ENCODE assay signal across 9 cellular contexts in the genomic region with DNA sequence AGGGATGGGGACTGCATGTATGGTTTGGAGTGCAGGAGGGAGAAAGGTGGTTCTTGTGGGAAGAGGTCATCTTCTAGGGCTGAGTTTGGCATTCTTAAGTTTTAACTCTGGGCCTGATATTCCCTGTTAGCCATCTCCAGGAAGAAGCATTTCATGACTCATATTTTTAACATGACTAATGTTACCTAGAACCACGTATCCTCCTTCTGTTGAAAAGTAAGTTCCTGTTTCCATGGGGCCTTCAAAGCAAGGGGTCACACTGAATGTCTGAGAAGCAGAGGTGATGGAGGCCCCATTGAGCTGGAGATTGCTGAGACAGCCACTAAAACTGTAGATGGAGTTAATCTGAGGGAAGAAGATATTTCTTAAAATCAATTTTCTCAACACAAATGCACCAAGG. TPM values are rescaled to one million over a fixed set of nuclear protein-coding genes. Genes with fewer than 3 reads are reported as not detected.
A peak's percentile ranks its signal among the peaks of the same experiment; 100 is the strongest.
DNase-seq lines count a peak whose midpoint lies in the region; ATAC-seq and TF ChIP-seq lines count a peak whose summit lies in the region.
"Had no signal": no experiment of that assay in that cellular context is flagged by ENCODE, and none has a peak within 500 bp of the region (broad histone marks: within the 10 kb centered on the region; RNA-seq: fewer than 3 reads in every experiment).

No MANE protein-coding gene starts in this region.

- no peaks in the 10 kb centered on the region for H3K27me3 ChIP-seq in OCI-LY3 (ENCODE audit: low read depth, low read length)
- no peaks in the 10 kb centered on the region for H3K27me3 ChIP-seq in prostate gland (replicated peaks; ENCODE audit: insufficient read depth)
- H3K27me3 ChIP-seq: dorsolateral prefrontal cortex had no signal

- H3K4me3 ChIP-seq in OCI-LY3 (ENCODE audit: low read length) (no peak overlapping the region), prostate gland (no peak overlapping the region)
- H3K4me3 ChIP-seq: dorsolateral prefrontal cortex had no signal

- intact Hi-C loops in activated CD4-positive, alpha-beta T cell treated with anti-CD3 and anti-CD28 coated beads for 36 hours (cut with DNase I, micrococcal nuclease): no loop called here
- intact Hi-C loops in dendritic cell treated with granulocyte-macrophage colony-stimulating factor and Interleukin-4, amounts not matched to agents 40 ng/mL and 50 ng/mL, for 4 days (cut with micrococcal nuclease): no loop called here
- intact Hi-C loops in prostate gland (cut with DNase I): no loop called here

- POLR2A ChIA-PET in activated CD4-positive, alpha-beta T cell treated with anti-CD3 and anti-CD28 coated beads for 36 hours (lab: Charles Lee): no interaction called here

- H3K27ac ChIP-seq in OCI-LY3 (ENCODE audit: low read length) (no peak overlapping the region), prostate gland (no peak overlapping the region)
- H3K27ac ChIP-seq: dorsolateral prefrontal cortex had no signal

- no peaks in the 10 kb centered on the region for H3K79me2 ChIP-seq in OCI-LY3 (ENCODE audit: low read length)

- peaks cover 17% of the 10 kb centered on the region for H3K4me1 Mint-ChIP-seq in activated CD4-positive, alpha-beta T cell treated with anti-CD3 and anti-CD28 coated beads for 36 hours
- H3K4me1 Mint-ChIP-seq in dendritic cell treated with granulocyte-macrophage colony-stimulating factor and Interleukin-4, amounts not matched to agents 40 ng/mL and 50 ng/mL, for 4 days (ENCODE audit: low read depth): peaks cover 29% of the 10 kb centered on the region
- H3K4me1 Mint-ChIP-seq in stimulated activated naive B cell treated with anti-CD40 and anti-IgM and Interleukin-4, amounts not matched to agents 10 μg/mL and 1 μg/mL and 100 μg/mL, for 72 hours: peaks cover 6 to 19% of the 10 kb centered on the region in 2 donors
- H3K4me1 Mint-ChIP-seq in effector memory CD8-positive, alpha-beta T cell (ENCODE audit: low read depth in 2 of 2): no peaks in the 10 kb centered on the region

- DNase-seq in activated CD4-positive, alpha-beta T cell treated with anti-CD3 and anti-CD28 coated beads for 36 hours: peak; percentile 33
- DNase-seq in activated CD4-positive, alpha-beta T cell treated with anti-CD3 and anti-CD28 coated beads for 4 hours: no peak
- no peak for DNase-seq in stimulated activated naive B cell treated with anti-CD40 and anti-IgM and Interleukin-4, amounts not matched to agents 10 μg/mL and 1 μg/mL and 100 μg/mL, for 72 hours
- no peak for DNase-seq in effector memory CD8-positive, alpha-beta T cell
- DNase-seq in hippocampal formation (lab: John Stamatoyannopoulos, UW) (no peak), prostate gland (ENCODE audit: low spot score) (no peak)
- DNase-seq: dorsolateral prefrontal cortex had no signal

- H3K36me3 ChIP-seq in OCI-LY3 (replicated peaks; ENCODE audit: low read depth, low read length) (no peaks in the 10 kb centered on the region), prostate gland (no peaks in the 10 kb centered on the region)

- peaks cover 10% of the 10 kb centered on the region for H3K4me1 ChIP-seq in OCI-LY3 (ENCODE audit: low read length)
- no peaks in the 10 kb centered on the region for H3K4me1 ChIP-seq in prostate gland (replicated peaks)

- no peak overlapping the region for H3K4me3 Mint-ChIP-seq in activated CD4-positive, alpha-beta T cell treated with anti-CD3 and anti-CD28 coated beads for 36 hours
- no peak overlapping the region for H3K4me3 Mint-ChIP-seq in dendritic cell treated with granulocyte-macrophage colony-stimulating factor and Interleukin-4, amounts not matched to agents 40 ng/mL and 50 ng/mL, for 4 days
- peak overlapping the region in 1 of 2 donors; percentile 50 for H3K4me3 Mint-ChIP-seq in stimulated activated naive B cell treated with anti-CD40 and anti-IgM and Interleukin-4, amounts not matched to agents 10 μg/mL and 1 μg/mL and 100 μg/mL, for 72 hours
- H3K4me3 Mint-ChIP-seq in effector memory CD8-positive, alpha-beta T cell: no peak overlapping the region

- no peak for TF ChIP-seq POLR2A in prostate gland (IDR thresholded peaks at IDR 0.05)

- no peak overlapping the region for H3K9ac ChIP-seq in OCI-LY3 (ENCODE audit: low read length)

- H3K4me2 ChIP-seq in OCI-LY3 (ENCODE audit: low read length): peak overlapping the region; percentile 9; the same call in 1 of the 2 replicates

- TF ChIP-seq CTCF in OCI-LY3 (IDR thresholded peaks at IDR 0.05; ENCODE audit: low read depth, low read length) (no peak), prostate gland (IDR thresholded peaks at IDR 0.05) (no peak)

- 75% methylated on average over 1 of the region's 1 CpG for WGBS in prostate gland

- no peaks in the 10 kb centered on the region for H4K20me1 ChIP-seq in OCI-LY3 (ENCODE audit: insufficient read depth, low read length)

- no peaks in the 10 kb centered on the region for H3K9me3 ChIP-seq in OCI-LY3 (ENCODE audit: insufficient read depth, low read length)
- H3K9me3 ChIP-seq in prostate gland: no peaks in the 10 kb centered on the region

- ATAC-seq in activated CD4-positive, alpha-beta T cell treated with anti-CD3 and anti-CD28 coated beads for 36 hours: peak; percentile 93
- peak; percentile 86 to 96 for ATAC-seq in stimulated activated naive B cell treated with anti-CD40 and anti-IgM and Interleukin-4, amounts not matched to agents 10 μg/mL and 1 μg/mL and 100 μg/mL, for 72 hours (replicated peaks)
- no peak for ATAC-seq in effector memory CD8-positive, alpha-beta T cell (replicated peaks)

- H3K36me3 Mint-ChIP-seq in activated CD4-positive, alpha-beta T cell treated with anti-CD3 and anti-CD28 coated beads for 36 hours (ENCODE audit: low read depth): no peaks in the 10 kb centered on the region
- H3K36me3 Mint-ChIP-seq in dendritic cell treated with granulocyte-macrophage colony-stimulating factor and Interleukin-4, amounts not matched to agents 40 ng/mL and 50 ng/mL, for 4 days (ENCODE audit: low read depth): no peaks in the 10 kb centered on the region
- no peaks in the 10 kb centered on the region for H3K36me3 Mint-ChIP-seq in stimulated activated naive B cell treated with anti-CD40 and anti-IgM and Interleukin-4, amounts not matched to agents 10 μg/mL and 1 μg/mL and 100 μg/mL, for 72 hours
- no peaks in the 10 kb centered on the region for H3K36me3 Mint-ChIP-seq in effector memory CD8-positive, alpha-beta T cell (ENCODE audit: insufficient read depth)

- peaks cover 6% of the 10 kb centered on the region for H3K27me3 Mint-ChIP-seq in activated CD4-positive, alpha-beta T cell treated with anti-CD3 and anti-CD28 coated beads for 36 hours
- H3K27me3 Mint-ChIP-seq in dendritic cell treated with granulocyte-macrophage colony-stimulating factor and Interleukin-4, amounts not matched to agents 40 ng/mL and 50 ng/mL, for 4 days: peaks cover 41% of the 10 kb centered on the region
- H3K27me3 Mint-ChIP-seq in stimulated activated naive B cell treated with anti-CD40 and anti-IgM and Interleukin-4, amounts not matched to agents 10 μg/mL and 1 μg/mL and 100 μg/mL, for 72 hours: peaks cover 0 to 4% of the 10 kb centered on the region in 2 donors
- peaks cover 36 to 38% of the 10 kb centered on the region in 2 donors for H3K27me3 Mint-ChIP-seq in effector memory CD8-positive, alpha-beta T cell

- H2AFZ ChIP-seq in OCI-LY3 (ENCODE audit: low read depth, low read length): no peak overlapping the region; the same call in 1 of the 2 replicates

- H3K27ac Mint-ChIP-seq in activated CD4-positive, alpha-beta T cell treated with anti-CD3 and anti-CD28 coated beads for 36 hours: peak overlapping the region; percentile 25
- peak overlapping the region; percentile 10 for H3K27ac Mint-ChIP-seq in dendritic cell treated with granulocyte-macrophage colony-stimulating factor and Interleukin-4, amounts not matched to agents 40 ng/mL and 50 ng/mL, for 4 days
- H3K27ac Mint-ChIP-seq in stimulated activated naive B cell treated with anti-CD40 and anti-IgM and Interleukin-4, amounts not matched to agents 10 μg/mL and 1 μg/mL and 100 μg/mL, for 72 hours: peak overlapping the region; percentile 32
- H3K27ac Mint-ChIP-seq in effector memory CD8-positive, alpha-beta T cell: no peak overlapping the region

- CTCF ChIA-PET in activated CD4-positive, alpha-beta T cell treated with anti-CD3 and anti-CD28 coated beads for 36 hours (lab: Charles Lee): interaction anchor here (0.5 to 0.8 kb wide), 4 partner anchors 9 to 1315 kb away, joined by 3 read pairs; a partner anchor contains a TSS

- no peaks in the 10 kb centered on the region for H3K9me3 Mint-ChIP-seq in activated CD4-positive, alpha-beta T cell treated with anti-CD3 and anti-CD28 coated beads for 36 hours (ENCODE audit: low read depth)
- H3K9me3 Mint-ChIP-seq in dendritic cell treated with granulocyte-macrophage colony-stimulating factor and Interleukin-4, amounts not matched to agents 40 ng/mL and 50 ng/mL, for 4 days: no peaks in the 10 kb centered on the region
- no peaks in the 10 kb centered on the region for H3K9me3 Mint-ChIP-seq in stimulated activated naive B cell treated with anti-CD40 and anti-IgM and Interleukin-4, amounts not matched to agents 10 μg/mL and 1 μg/mL and 100 μg/mL, for 72 hours
- H3K9me3 Mint-ChIP-seq in effector memory CD8-positive, alpha-beta T cell: no peaks in the 10 kb centered on the region

RNA-seq across cellular contexts. Expression of a gene that starts 30.2 kb away (rescaled TPM):
- 1 to 10 TPM; 6.4 to 7.3 TPM for total RNA-seq in activated CD4-positive, alpha-beta T cell treated with anti-CD3 and anti-CD28 coated beads for 36 hours
- 10 to 100 TPM; 13.7 to 32.2 TPM for total RNA-seq in prostate gland

RNA-seq across cellular contexts. Expression of a gene that starts 30.3 kb away (rescaled TPM):
- total RNA-seq in activated CD4-positive, alpha-beta T cell treated with anti-CD3 and anti-CD28 coated beads for 36 hours: 10 to 100 TPM; 41.8 to 44.4 TPM
- 10 to 100 TPM; 20.5 to 36.8 TPM for total RNA-seq in prostate gland

Comparison
In these comparisons a context has a peak if more than half of its experiments do, and no peak if none do; other contexts are left out.
1. H3K27ac Mint-ChIP-seq: peak in activated CD4-positive, alpha-beta T cell treated with anti-CD3 and anti-CD28 coated beads for 36 hours (single experiment), dendritic cell treated with granulocyte-macrophage colony-stimulating factor and Interleukin-4, amounts not matched to agents 40 ng/mL and 50 ng/mL, for 4 days (single experiment) and stimulated activated naive B cell treated with anti-CD40 and anti-IgM and Interleukin-4, amounts not matched to agents 10 μg/mL and 1 μg/mL and 100 μg/mL, for 72 hours (single experiment); none in effector memory CD8-positive, alpha-beta T cell (0 of 2).